In the genomic region with DNA sequence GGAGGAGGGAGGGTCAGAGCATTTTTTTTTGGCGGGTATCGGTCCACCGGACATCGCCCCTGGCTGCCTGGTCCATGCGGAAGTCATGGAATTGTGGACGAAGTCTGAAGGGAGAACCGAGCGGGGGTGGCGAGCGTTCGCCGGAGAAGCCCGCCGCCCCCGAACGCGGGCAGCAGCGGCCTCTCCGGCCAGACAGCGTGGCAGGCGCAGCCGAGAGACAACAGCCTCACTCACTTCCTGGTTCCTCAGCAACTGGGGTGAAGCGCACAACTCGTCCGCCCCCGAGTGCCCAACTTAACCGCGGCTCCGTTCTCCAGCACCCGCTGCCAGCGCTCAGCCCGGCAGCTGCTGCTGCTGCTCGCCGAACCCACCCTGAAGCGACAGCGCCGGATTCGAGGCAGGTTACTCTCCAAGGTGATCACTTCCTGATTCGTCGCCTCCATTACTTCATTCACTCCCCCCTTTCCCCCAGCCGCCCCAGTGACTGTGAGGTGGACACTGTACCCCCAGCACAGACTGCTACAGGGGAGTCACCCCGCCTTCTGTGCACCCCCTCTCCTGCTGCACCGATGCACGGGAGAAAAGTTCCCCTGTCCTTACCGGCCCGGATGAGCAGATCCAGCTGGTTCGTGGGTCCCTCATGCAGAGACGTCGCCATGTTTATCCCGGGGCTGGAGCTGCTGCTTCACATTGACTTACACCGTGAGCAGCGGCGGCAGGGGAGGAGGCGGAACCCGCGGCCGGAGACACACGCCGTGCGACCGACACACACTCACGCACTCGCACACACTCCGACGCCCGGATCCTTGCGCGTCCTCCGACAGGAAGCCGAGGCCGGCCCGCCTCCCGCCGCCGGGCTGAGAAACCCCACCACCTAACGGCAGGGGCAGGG, we compare ENCODE assay signal across 8 cellular contexts.
A peak's percentile ranks its signal among the peaks of the same experiment; 100 is the strongest.
DNase-seq lines count a peak whose midpoint lies in the region; ATAC-seq and TF ChIP-seq lines count a peak whose summit lies in the region.

No MANE protein-coding gene starts in this region.

- H3K27ac Mint-ChIP-seq in activated T-helper 2 cell treated with anti-CD3 and anti-CD28 coated beads, Interferon-gamma antibody, Interleukin-2, Interleukin-4, amounts not matched to agents 10 μg/mL and 5 μg/mL and 100 μg/mL, durations not matched to agents 14 hours and 24 hours and 36 hours = peak overlapping the region; percentile 99
- peak overlapping the region; percentile 99 to 100 for H3K27ac Mint-ChIP-seq in stimulated activated naive CD8-positive, alpha-beta T cell treated with anti-CD3 and anti-CD28 coated beads, Interleukin-15, amount 100 ng/mL, for 72 hours

- peaks cover 47% of the 10 kb centered on the region for H3K4me1 ChIP-seq in DOHH2 (ENCODE audit: control insufficient read depth, low read length)

- TF ChIP-seq RAD21 in neural cell (conservative IDR thresholded peaks at IDR 0.05) = peak; percentile 27

- H3K79me2 ChIP-seq in DOHH2 (ENCODE audit: control insufficient read depth, low read length) (peaks cover 51% of the 10 kb centered on the region), neural cell (replicated peaks; ENCODE audit: insufficient read depth, low read length) (peaks cover 27% of the 10 kb centered on the region)

- no peaks in the 10 kb centered on the region for H3K27me3 Mint-ChIP-seq in activated T-helper 2 cell treated with anti-CD3 and anti-CD28 coated beads, Interferon-gamma antibody, Interleukin-2, Interleukin-4, amounts not matched to agents 10 μg/mL and 5 μg/mL and 100 μg/mL, durations not matched to agents 14 hours and 24 hours and 36 hours (ENCODE audit: low read depth)
- no peaks in the 10 kb centered on the region for H3K27me3 Mint-ChIP-seq in stimulated activated naive CD8-positive, alpha-beta T cell treated with anti-CD3 and anti-CD28 coated beads, Interleukin-15, amount 100 ng/mL, for 72 hours

- peak; percentile 89 for DNase-seq in Jurkat, Clone E6-1 (ENCODE audit: low read depth, low spot score)
- DNase-seq in RPMI7951 (ENCODE audit: low read depth) = peak; percentile 91
- peak; percentile 81 for DNase-seq in activated T-helper 2 cell treated with anti-CD3 and anti-CD28 coated beads, Interferon-gamma antibody, Interleukin-2, Interleukin-4, amounts not matched to agents 10 μg/mL and 5 μg/mL and 100 μg/mL, durations not matched to agents 14 hours and 24 hours and 36 hours (ENCODE audit: low spot score)
- peak; percentile 86 for DNase-seq in fibroblast of the conjunctiva (ENCODE audit: low read depth)
- DNase-seq in stimulated activated naive CD8-positive, alpha-beta T cell treated with anti-CD3 and anti-CD28 coated beads, Interleukin-15, amount 100 ng/mL, for 72 hours = peak; percentile 79 to 87

- H3K4me2 ChIP-seq in DOHH2 (ENCODE audit: low read length) (peak overlapping the region; percentile 99), neural cell (ENCODE audit: low read length) (peak overlapping the region; percentile 86)

- TF ChIP-seq CTCF in DOHH2 (IDR thresholded peaks at IDR 0.05; ENCODE audit: low read depth, low read length, poor library complexity, severe bottlenecking) (peak; percentile 48), neural cell (IDR thresholded peaks at IDR 0.05; ENCODE audit: poor library complexity, severe bottlenecking) (peak; percentile 76)

- H3K4me3 Mint-ChIP-seq in activated T-helper 2 cell treated with anti-CD3 and anti-CD28 coated beads, Interferon-gamma antibody, Interleukin-2, Interleukin-4, amounts not matched to agents 10 μg/mL and 5 μg/mL and 100 μg/mL, durations not matched to agents 14 hours and 24 hours and 36 hours (ENCODE audit: low read depth) = peak overlapping the region; percentile 99
- peak overlapping the region; percentile 100 for H3K4me3 Mint-ChIP-seq in stimulated activated naive CD8-positive, alpha-beta T cell treated with anti-CD3 and anti-CD28 coated beads, Interleukin-15, amount 100 ng/mL, for 72 hours

- peak; percentile 39 for TF ChIP-seq EP300 in neural cell (conservative IDR thresholded peaks at IDR 0.05; ENCODE audit: poor library complexity, severe bottlenecking)

- peaks cover 28% of the 10 kb centered on the region for H3K4me1 Mint-ChIP-seq in activated T-helper 2 cell treated with anti-CD3 and anti-CD28 coated beads, Interferon-gamma antibody, Interleukin-2, Interleukin-4, amounts not matched to agents 10 μg/mL and 5 μg/mL and 100 μg/mL, durations not matched to agents 14 hours and 24 hours and 36 hours (ENCODE audit: low read depth)
- peaks cover 37% of the 10 kb centered on the region for H3K4me1 Mint-ChIP-seq in stimulated activated naive CD8-positive, alpha-beta T cell treated with anti-CD3 and anti-CD28 coated beads, Interleukin-15, amount 100 ng/mL, for 72 hours

- peak overlapping the region; percentile 95 for H3K4me3 ChIP-seq in DOHH2 (ENCODE audit: low read length)
- peak overlapping the region; percentile 96 for H3K4me3 ChIP-seq in Jurkat, Clone E6-1 (ENCODE audit: low read length)
- H3K4me3 ChIP-seq in neural cell (ENCODE audit: low read length) = peak overlapping the region; percentile 89

- H3K27ac ChIP-seq in DOHH2 (ENCODE audit: low read depth, low read length) = peak overlapping the region; percentile 94
- peak overlapping the region; percentile 85 for H3K27ac ChIP-seq in neural cell (ENCODE audit: low read length)

- H3K9me3 ChIP-seq in DOHH2 (ENCODE audit: control insufficient read depth, insufficient read depth, low read length) = no peaks in the 10 kb centered on the region
- no peaks in the 10 kb centered on the region for H3K9me3 ChIP-seq in neural cell (ENCODE audit: low read length)

- peak overlapping the region; percentile 76 for H3K9ac ChIP-seq in neural cell (ENCODE audit: low read length)

- H3F3A ChIP-seq in DOHH2 (ENCODE audit: control insufficient read depth, insufficient read depth) (peaks cover 24% of the 10 kb centered on the region), neural cell (ENCODE audit: insufficient read depth, low read length, poor library complexity, severe bottlenecking) (peaks cover 7% of the 10 kb centered on the region)

- H3K9me2 ChIP-seq in DOHH2 (replicated peaks; ENCODE audit: control insufficient read depth, low read length) (no peaks in the 10 kb centered on the region), neural cell (ENCODE audit: insufficient read depth, low read length) (no peaks in the 10 kb centered on the region)

- ATAC-seq in GM21619 (IDR thresholded peaks at IDR 0.05; ENCODE audit: unreplicated experiment) = peak; percentile 55
- ATAC-seq in stimulated activated naive CD8-positive, alpha-beta T cell treated with anti-CD3 and anti-CD28 coated beads, Interleukin-15, amount 100 ng/mL, for 72 hours = peak; percentile 71

- H3K9me3 Mint-ChIP-seq in activated T-helper 2 cell treated with anti-CD3 and anti-CD28 coated beads, Interferon-gamma antibody, Interleukin-2, Interleukin-4, amounts not matched to agents 10 μg/mL and 5 μg/mL and 100 μg/mL, durations not matched to agents 14 hours and 24 hours and 36 hours = no peaks in the 10 kb centered on the region
- H3K9me3 Mint-ChIP-seq in stimulated activated naive CD8-positive, alpha-beta T cell treated with anti-CD3 and anti-CD28 coated beads, Interleukin-15, amount 100 ng/mL, for 72 hours = no peaks in the 10 kb centered on the region

- peak overlapping the region; percentile 25 for H2AFZ ChIP-seq in neural cell (ENCODE audit: low read depth, low read length)

- H3K36me3 ChIP-seq in DOHH2 (ENCODE audit: control insufficient read depth, low read length) = peaks cover 41% of the 10 kb centered on the region
- H3K36me3 ChIP-seq in neural cell (ENCODE audit: insufficient read depth, low read length) = no peaks in the 10 kb centered on the region

- peaks cover 20% of the 10 kb centered on the region for H3K36me3 Mint-ChIP-seq in activated T-helper 2 cell treated with anti-CD3 and anti-CD28 coated beads, Interferon-gamma antibody, Interleukin-2, Interleukin-4, amounts not matched to agents 10 μg/mL and 5 μg/mL and 100 μg/mL, durations not matched to agents 14 hours and 24 hours and 36 hours (ENCODE audit: low read depth)

- intact Hi-C loops in activated T-helper 2 cell treated with anti-CD3 and anti-CD28 coated beads, Interferon-gamma antibody, Interleukin-2, Interleukin-4, amounts not matched to agents 10 μg/mL and 5 μg/mL and 100 μg/mL, durations not matched to agents 14 hours and 24 hours and 36 hours (cut with micrococcal nuclease) = loop anchor here (1.0 to 10.0 kb wide), 8 partner anchors 17 to 1441 kb away; a partner anchor contains a TSS

- peaks cover 26% of the 10 kb centered on the region; the same call in 1 of the 2 replicates for H4K20me1 ChIP-seq in DOHH2 (ENCODE audit: control insufficient read depth, insufficient read depth, low read depth, low read length)
- H4K20me1 ChIP-seq in neural cell (ENCODE audit: insufficient read depth) = no peaks in the 10 kb centered on the region

- H3K27me3 ChIP-seq in DOHH2 (ENCODE audit: control insufficient read depth, low read length) (no peaks in the 10 kb centered on the region), neural cell (ENCODE audit: insufficient read depth, low read depth, low read length) (no peaks in the 10 kb centered on the region)

TF ChIP-seq in neural cell, 6 proteins besides CTCF, POLR2A, EP300 and RAD21 (continues in another document):
- TF ChIP-seq SMC3 (conservative IDR thresholded peaks at IDR 0.05; ENCODE audit: poor library complexity) (no peak), MXI1 (conservative IDR thresholded peaks at IDR 0.05; ENCODE audit: poor library complexity, severe bottlenecking) (peak; percentile 80), TAF1 (IDR thresholded peaks at IDR 0.05; ENCODE audit: low read depth) (peak; percentile 43), POLR2AphosphoS5 (IDR thresholded peaks at IDR 0.05) (peak; percentile 62), EZH2 (IDR thresholded peaks at IDR 0.05; ENCODE audit: borderline replicate concordance, insufficient read depth, low read length, poor library complexity, severe bottlenecking) (no peak)

Comparison
In these comparisons a context has a peak if more than half of its experiments do, and no peak if none do; other contexts are left out.
1. Peak in every context shown above with its lines: DNase-seq, ATAC-seq, H3K4me3 ChIP-seq and H3K27ac ChIP-seq.